Comparison of ENCODE assay signal across 2 cellular contexts in the genomic region with DNA sequence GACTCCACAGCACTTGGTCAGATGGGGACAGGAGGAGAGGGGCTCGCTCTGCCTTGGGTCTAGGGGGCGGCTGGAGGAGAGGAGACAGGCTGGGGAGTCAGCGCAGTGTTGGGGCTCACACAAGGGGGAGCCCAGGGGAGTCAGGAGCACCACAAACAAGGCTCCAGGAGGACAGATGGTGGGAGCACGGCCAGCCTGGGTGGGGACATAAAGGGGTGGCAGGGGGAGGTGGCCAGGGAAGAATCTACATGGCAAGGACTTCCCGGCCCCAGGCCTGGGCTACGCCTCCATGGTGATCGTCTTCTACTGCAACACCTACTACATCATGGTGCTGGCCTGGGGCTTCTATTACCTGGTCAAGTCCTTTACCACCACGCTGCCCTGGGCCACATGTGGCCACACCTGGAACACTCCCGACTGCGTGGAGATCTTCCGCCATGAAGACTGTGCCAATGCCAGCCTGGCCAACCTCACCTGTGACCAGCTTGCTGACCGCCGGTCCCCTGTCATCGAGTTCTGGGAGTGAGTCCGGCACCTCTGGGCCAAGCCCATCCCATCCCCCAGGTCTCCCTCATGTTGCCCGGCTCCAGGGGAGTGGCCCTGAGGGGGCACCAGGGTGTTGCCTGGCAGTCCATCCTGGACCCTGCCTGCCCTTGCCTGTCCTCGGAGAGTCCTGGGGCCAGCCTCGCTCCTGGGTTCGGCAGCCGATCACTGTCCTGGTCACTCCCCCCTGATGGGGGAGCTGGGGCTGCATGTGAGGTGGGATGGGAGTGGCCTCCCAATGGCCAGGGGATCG. TPM values are rescaled to one million over a fixed set of nuclear protein-coding genes. Genes with fewer than 3 reads are reported as not detected.
"Had no signal": no experiment of that assay in that cellular context is flagged by ENCODE, and none has a peak within 500 bp of the region (broad histone marks: within the 10 kb centered on the region; RNA-seq: fewer than 3 reads in every experiment).

No MANE protein-coding gene starts in this region.

RNA-seq across cellular contexts. Expression of a gene that starts 17.6 kb away (rescaled TPM):
- total RNA-seq: M059J had no signal

RNA-seq across cellular contexts. Expression of a gene that starts 44.2 kb away (rescaled TPM):
- total RNA-seq: HT-29 had no signal
